In the genomic region with DNA sequence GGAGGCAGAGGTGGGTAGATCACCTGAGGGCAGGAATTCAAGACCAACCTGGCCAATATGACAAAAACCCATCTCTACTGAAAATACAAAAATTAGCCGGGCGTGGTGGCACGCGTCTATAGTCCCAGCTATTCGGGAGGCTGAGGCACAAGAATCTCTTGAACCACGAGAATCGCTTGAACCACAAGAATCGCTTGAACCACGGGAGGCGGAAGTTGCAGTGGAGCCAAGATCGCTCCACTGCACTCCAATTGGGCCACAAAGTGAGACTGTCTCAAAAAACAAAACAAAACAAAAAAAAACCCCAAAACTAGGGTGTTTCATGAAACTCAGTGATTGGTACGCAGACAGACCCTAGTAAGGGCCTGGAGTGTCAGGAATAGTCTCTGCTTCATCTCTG, we compare ENCODE assay signal across 22 cellular contexts. TPM values are rescaled to one million over a fixed set of nuclear protein-coding genes. Genes with fewer than 3 reads are reported as not detected.
DNase-seq lines count a peak whose midpoint lies in the region; ATAC-seq lines count a peak whose summit lies in the region.
"Had no signal": no experiment of that assay in that cellular context is flagged by ENCODE, and none has a peak within 500 bp of the region (broad histone marks: within the 10 kb centered on the region; RNA-seq: fewer than 3 reads in every experiment).

No MANE protein-coding gene starts in this region.

- no peaks in the 10 kb centered on the region for H3K9me3 ChIP-seq in KOPT-K1 (ENCODE audit: insufficient read depth, low read length, poor library complexity, severe bottlenecking)
- no peaks in the 10 kb centered on the region for H3K9me3 ChIP-seq in trophoblast cell (ENCODE audit: insufficient read depth, low read depth, low read length)
- H3K9me3 ChIP-seq: body of pancreas, right lobe of liver, thyroid gland had no signal

- no peak overlapping the region for H2BK5ac ChIP-seq in trophoblast cell (ENCODE audit: low read depth, low read length, poor library complexity)

- peak overlapping the region; percentile 3 for H3K4me3 Mint-ChIP-seq in activated T-cell treated with anti-CD3 and anti-CD28 coated beads, Interleukin-2, amount 50 U/mL, for 24 hours
- peak overlapping the region; percentile 23 for H3K4me3 Mint-ChIP-seq in activated CD8-positive, alpha-beta T cell treated with anti-CD3 and anti-CD28 coated beads, Interleukin-2, amount 10 ng/mL, durations not matched to agents 7 days and 5 days
- H3K4me3 Mint-ChIP-seq: activated naive CD4-positive, alpha-beta T cell treated with anti-CD3 and anti-CD28 coated beads, Interleukin-2, amount 50 U/mL, for 24 hours; CD14-positive monocyte; endodermal cell; natural killer cell had no signal

- H3K9me3 Mint-ChIP-seq in activated T-cell treated with anti-CD3 and anti-CD28 coated beads, Interleukin-2, amount 50 U/mL, for 24 hours = no peaks in the 10 kb centered on the region
- H3K9me3 Mint-ChIP-seq in activated CD8-positive, alpha-beta T cell treated with anti-CD3 and anti-CD28 coated beads, Interleukin-2, amount 10 ng/mL, durations not matched to agents 7 days and 5 days (ENCODE audit: insufficient read depth) = no peaks in the 10 kb centered on the region
- H3K9me3 Mint-ChIP-seq: activated naive CD4-positive, alpha-beta T cell treated with anti-CD3 and anti-CD28 coated beads, Interleukin-2, amount 50 U/mL, for 24 hours; natural killer cell had no signal

- H3K18ac ChIP-seq in trophoblast cell (ENCODE audit: low read length) = no peak overlapping the region

- H3K4ac ChIP-seq in trophoblast cell (ENCODE audit: low read depth, low read length) = no peak overlapping the region

- peaks cover 20% of the 10 kb centered on the region for H3K4me1 Mint-ChIP-seq in activated T-cell treated with anti-CD3 and anti-CD28 coated beads, Interleukin-2, amount 50 U/mL, for 24 hours (ENCODE audit: low read depth)
- peaks cover 29% of the 10 kb centered on the region for H3K4me1 Mint-ChIP-seq in activated CD8-positive, alpha-beta T cell treated with anti-CD3 and anti-CD28 coated beads, Interleukin-2, amount 10 ng/mL, durations not matched to agents 7 days and 5 days (ENCODE audit: low read depth)
- H3K4me1 Mint-ChIP-seq: endodermal cell, natural killer cell had no signal

- peak; percentile 58 for ATAC-seq in activated CD8-positive, alpha-beta T cell treated with anti-CD3 and anti-CD28 coated beads, Interleukin-2, amount 10 ng/mL, durations not matched to agents 7 days and 5 days
- ATAC-seq in left lobe of liver = no peak
- ATAC-seq: body of pancreas, HCT116, natural killer cell, right lobe of liver had no signal

- H3K79me1 ChIP-seq in trophoblast cell (ENCODE audit: low read length) = no peaks in the 10 kb centered on the region

- no peaks in the 10 kb centered on the region for H3K27me3 Mint-ChIP-seq in activated T-cell treated with anti-CD3 and anti-CD28 coated beads, Interleukin-2, amount 50 U/mL, for 24 hours
- no peaks in the 10 kb centered on the region for H3K27me3 Mint-ChIP-seq in activated CD8-positive, alpha-beta T cell treated with anti-CD3 and anti-CD28 coated beads, Interleukin-2, amount 10 ng/mL, durations not matched to agents 7 days and 5 days (ENCODE audit: low read depth)
- H3K27me3 Mint-ChIP-seq: activated naive CD4-positive, alpha-beta T cell treated with anti-CD3 and anti-CD28 coated beads, Interleukin-2, amount 50 U/mL, for 24 hours had no signal

- H3K4me3 ChIP-seq in trophoblast cell (ENCODE audit: low read depth, low read length) = no peak overlapping the region
- H3K4me3 ChIP-seq: body of pancreas, right lobe of liver, thyroid gland had no signal

- H3K36me3 ChIP-seq in KOPT-K1 (ENCODE audit: insufficient read depth, low read length) (no peaks in the 10 kb centered on the region), trophoblast cell (ENCODE audit: control insufficient read depth in 1 of 2, insufficient read depth in 2 of 2, low read length in 2 of 2) (no peaks in the 10 kb centered on the region)
- H3K36me3 ChIP-seq: right lobe of liver, thyroid gland had no signal

- no peak for DNase-seq in activated T-cell treated with anti-CD3 and anti-CD28 coated beads, Interleukin-2, amount 50 U/mL, for 24 hours
- no peak for DNase-seq in activated T-cell treated with anti-CD3 and anti-CD28 coated beads, Interleukin-2, amount 50 U/mL, for 48 hours
- no peak for DNase-seq in activated CD8-positive, alpha-beta T cell treated with anti-CD3 and anti-CD28 coated beads, Interleukin-2, amount 10 ng/mL, durations not matched to agents 7 days and 5 days
- DNase-seq in trophoblast cell (no peak), left lobe of liver (ENCODE audit: low spot score) (no peak)
- no peak for DNase-seq in effector CD8-positive, alpha-beta T cell (lab: John Stamatoyannopoulos, UW)
- DNase-seq in activated naive CD4-positive, alpha-beta T cell treated with anti-CD3 and anti-CD28 coated beads, Interleukin-2, amount 50 U/mL, for 16 hours = no peak
- DNase-seq: activated T-cell treated with anti-CD3 and anti-CD28 coated beads, Interleukin-2, amount 50 U/mL, for 1 hour; body of pancreas; DMS153; endodermal cell; mesenchymal stem cell; natural killer cell; NCI-H1092 treated with DMSO at 0.1 percent for 48 hours; NCI-H510A; right lobe of liver; thyroid gland had no signal

- no peak overlapping the region for H2AFZ ChIP-seq in trophoblast cell (ENCODE audit: insufficient read depth, low read length, poor library complexity)
- H2AFZ ChIP-seq: parathyroid adenoma had no signal

- POLR2A ChIA-PET in activated CD8-positive, alpha-beta T cell treated with anti-CD3 and anti-CD28 coated beads, Interleukin-2, amount 10 ng/mL, durations not matched to agents 7 days and 5 days (lab: Charles Lee) = no interaction called here

- CTCF ChIA-PET in activated CD8-positive, alpha-beta T cell treated with anti-CD3 and anti-CD28 coated beads, Interleukin-2, amount 10 ng/mL, durations not matched to agents 7 days and 5 days (lab: Charles Lee) = interaction anchor here (1.5 kb wide), 1 partner anchor 25 kb away, joined by 5 read pairs; no protein-coding TSS in a partner anchor

- H3K27me3 ChIP-seq in trophoblast cell (ENCODE audit: insufficient read depth, low read length) = no peaks in the 10 kb centered on the region
- H3K27me3 ChIP-seq: body of pancreas, right lobe of liver, thyroid gland had no signal

- H3K36me3 Mint-ChIP-seq in activated T-cell treated with anti-CD3 and anti-CD28 coated beads, Interleukin-2, amount 50 U/mL, for 24 hours (ENCODE audit: low read depth) = peaks cover 10% of the 10 kb centered on the region
- no peaks in the 10 kb centered on the region for H3K36me3 Mint-ChIP-seq in activated CD8-positive, alpha-beta T cell treated with anti-CD3 and anti-CD28 coated beads, Interleukin-2, amount 10 ng/mL, durations not matched to agents 7 days and 5 days (ENCODE audit: low read depth)
- H3K36me3 Mint-ChIP-seq: activated naive CD4-positive, alpha-beta T cell treated with anti-CD3 and anti-CD28 coated beads, Interleukin-2, amount 50 U/mL, for 24 hours; CD14-positive monocyte; natural killer cell had no signal

- H3K14ac ChIP-seq in trophoblast cell (ENCODE audit: low read length) = no peak overlapping the region

- WGBS in trophoblast cell (ENCODE audit: extremely low coverage, insufficient coverage, insufficient read length) = no CpG with 5 or more reads among the region's 12 CpGs

- H3K4me2 ChIP-seq in trophoblast cell (ENCODE audit: low read length) = no peak overlapping the region

- H2AK5ac ChIP-seq in trophoblast cell (ENCODE audit: low read length) = no peak overlapping the region

- no peaks in the 10 kb centered on the region for H3K79me2 ChIP-seq in trophoblast cell (ENCODE audit: control insufficient read depth, insufficient read depth, low read length, poor library complexity)
- H3K79me2 ChIP-seq: parathyroid adenoma had no signal

- no peak overlapping the region for H3K9ac ChIP-seq in trophoblast cell (ENCODE audit: low read length)
- H3K9ac ChIP-seq: parathyroid adenoma had no signal

- H3K27ac ChIP-seq in KOPT-K1 (ENCODE audit: low read depth, low read length, poor library complexity, severe bottlenecking) = peak overlapping the region; percentile 22
- no peak overlapping the region for H3K27ac ChIP-seq in trophoblast cell (ENCODE audit: low read depth, low read length)
- H3K27ac ChIP-seq: body of pancreas, parathyroid adenoma, right lobe of liver, thyroid gland had no signal

- H4K12ac ChIP-seq in trophoblast cell (ENCODE audit: low read depth, low read length) = no peak overlapping the region

- H3K27ac Mint-ChIP-seq in activated T-cell treated with anti-CD3 and anti-CD28 coated beads, Interleukin-2, amount 50 U/mL, for 24 hours = peak overlapping the region; percentile 26
- peak overlapping the region; percentile 74 for H3K27ac Mint-ChIP-seq in activated CD8-positive, alpha-beta T cell treated with anti-CD3 and anti-CD28 coated beads, Interleukin-2, amount 10 ng/mL, durations not matched to agents 7 days and 5 days
- H3K27ac Mint-ChIP-seq: activated naive CD4-positive, alpha-beta T cell treated with anti-CD3 and anti-CD28 coated beads, Interleukin-2, amount 50 U/mL, for 24 hours; CD14-positive monocyte; endodermal cell; natural killer cell had no signal

- H3K23ac ChIP-seq in trophoblast cell (ENCODE audit: low read length) = no peak overlapping the region

- H2BK120ac ChIP-seq in trophoblast cell (ENCODE audit: insufficient read depth, low read length, poor library complexity) = no peak overlapping the region

- no peak overlapping the region for H4K8ac ChIP-seq in trophoblast cell (ENCODE audit: low read depth, low read length)

- H4K91ac ChIP-seq in trophoblast cell (ENCODE audit: low read depth, low read length) = no peak overlapping the region

- peak overlapping the region; percentile 24 for H2BK12ac ChIP-seq in trophoblast cell (ENCODE audit: low read length)

- peaks cover 0 to 2% of the 10 kb centered on the region in 2 experiments for H3K4me1 ChIP-seq in trophoblast cell (ENCODE audit: control insufficient read depth in 1 of 2, insufficient read depth in 2 of 2, low read length in 2 of 2)
- H3K4me1 ChIP-seq: parathyroid adenoma, thyroid gland had no signal

RNA-seq across cellular contexts. Expression of gene ARF6, which starts 6.4 kb away (rescaled TPM):
- total RNA-seq in activated CD8-positive, alpha-beta T cell treated with anti-CD3 and anti-CD28 coated beads, Interleukin-2, amount 10 ng/mL, durations not matched to agents 7 days and 5 days = 100 to 1,000 TPM; 183 to 193 TPM
- polyA plus RNA-seq in trophoblast cell (2013) = 153 and 154 TPM in 2 replicates
- total RNA-seq in left lobe of liver = 20.9 TPM

RNA-seq across cellular contexts. Expression of gene NEMF, which starts 33.9 kb away (rescaled TPM):
- 10 to 100 TPM; 75.6 to 78.9 TPM for total RNA-seq in activated CD8-positive, alpha-beta T cell treated with anti-CD3 and anti-CD28 coated beads, Interleukin-2, amount 10 ng/mL, durations not matched to agents 7 days and 5 days
- 80.7 and 81.7 TPM in 2 replicates for polyA plus RNA-seq in trophoblast cell (2013)
- 18.2 TPM for total RNA-seq in left lobe of liver
